13 cellular contexts compared by ENCODE assay signal in the genomic region with DNA sequence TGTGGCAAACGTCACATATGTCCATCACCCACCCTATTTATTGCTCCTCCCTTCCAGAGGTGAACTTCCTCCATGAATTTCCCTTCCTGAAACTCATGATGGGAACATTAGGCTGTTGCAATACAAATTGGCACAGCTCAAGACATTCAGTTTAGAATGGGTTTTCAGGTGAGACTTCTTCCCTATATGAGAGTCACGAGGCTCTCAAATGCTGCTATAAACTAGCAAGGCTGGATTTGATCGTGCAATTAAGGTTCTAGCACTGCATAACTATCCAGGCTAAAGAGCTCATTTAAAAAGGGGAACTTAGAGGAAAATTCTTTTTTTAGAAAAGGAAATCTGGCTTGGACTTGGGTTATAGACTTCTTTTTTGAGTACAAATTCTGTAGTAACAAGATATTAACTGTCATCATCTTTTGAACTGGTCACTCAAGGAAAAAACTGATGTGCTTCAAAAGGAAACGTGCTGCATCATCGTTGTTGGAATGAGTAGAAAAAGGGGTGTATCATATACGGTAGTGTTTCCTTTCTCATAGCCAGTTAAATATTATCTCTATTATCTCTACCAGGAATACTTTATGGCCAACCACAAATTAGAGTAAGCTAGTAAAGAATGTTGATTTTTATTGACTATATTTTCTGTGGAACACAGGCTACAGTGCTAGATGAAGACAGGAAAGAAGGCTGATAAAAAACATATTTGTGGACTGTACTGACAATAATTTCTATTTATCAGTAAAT. TPM values are rescaled to one million over a fixed set of nuclear protein-coding genes. Genes with fewer than 3 reads are reported as not detected.
DNase-seq lines count a peak whose midpoint lies in the region; ATAC-seq and TF ChIP-seq lines count a peak whose summit lies in the region.
"Not testable (repeated sequence)": the region's sequence is repeated elsewhere in the genome, so short reads cannot be mapped to it uniquely, and the experiment has no call there.
"Had no signal": no experiment of that assay in that cellular context is flagged by ENCODE, and none has a peak within 500 bp of the region (broad histone marks: within the 10 kb centered on the region; RNA-seq: fewer than 3 reads in every experiment).

No MANE protein-coding gene starts in this region.

- H3K27ac Mint-ChIP-seq in Calu3 (ENCODE audit: unreplicated experiment), result peak overlapping the region; percentile 88
- peak overlapping the region; percentile 26 for H3K27ac Mint-ChIP-seq in stimulated activated effector memory CD8-positive, alpha-beta T cell treated with anti-CD3 and anti-CD28 coated beads, Interleukin-12 subunit alpha, Interleukin-12 subunit beta, amount 100 ng/mL, for 72 hours

- peak; percentile 89 for ATAC-seq in left colon
- ATAC-seq in stimulated activated effector memory CD8-positive, alpha-beta T cell treated with anti-CD3 and anti-CD28 coated beads, Interleukin-12 subunit alpha, Interleukin-12 subunit beta, amount 100 ng/mL, for 72 hours, result not testable (repeated sequence)

- peaks cover 13% of the 10 kb centered on the region for H3K4me1 Mint-ChIP-seq in Calu3 (ENCODE audit: low read depth, unreplicated experiment)
- not testable (repeated sequence) for H3K4me1 Mint-ChIP-seq in stimulated activated effector memory CD8-positive, alpha-beta T cell treated with anti-CD3 and anti-CD28 coated beads, Interleukin-12 subunit alpha, Interleukin-12 subunit beta, amount 100 ng/mL, for 72 hours

- H3K27me3 Mint-ChIP-seq in Calu3 (ENCODE audit: unreplicated experiment), result not testable (repeated sequence)

- CTCF ChIA-PET in Calu3 (lab: Charles Lee), result interaction anchor here (0.8 to 1.0 kb wide), 2 partner anchors 12 to 46 kb away, joined by 3 read pairs; no protein-coding TSS in a partner anchor

- H3K4me1 ChIP-seq in Karpas-422 (ENCODE audit: low read length), result peaks cover 25% of the 10 kb centered on the region

- not testable (repeated sequence) for H3K9me2 ChIP-seq in Karpas-422 (replicated peaks; ENCODE audit: insufficient read depth, low read length)

- H3K36me3 Mint-ChIP-seq in Calu3 (ENCODE audit: insufficient read depth, unreplicated experiment), result peaks cover 10% of the 10 kb centered on the region
- H3K36me3 Mint-ChIP-seq in stimulated activated effector memory CD8-positive, alpha-beta T cell treated with anti-CD3 and anti-CD28 coated beads, Interleukin-12 subunit alpha, Interleukin-12 subunit beta, amount 100 ng/mL, for 72 hours, result peaks cover 78% of the 10 kb centered on the region

- not testable (repeated sequence) for H3K9me3 Mint-ChIP-seq in Calu3 (ENCODE audit: low read depth, unreplicated experiment); stimulated activated effector memory CD8-positive, alpha-beta T cell treated with anti-CD3 and anti-CD28 coated beads, Interleukin-12 subunit alpha, Interleukin-12 subunit beta, amount 100 ng/mL, for 72 hours

- H3K4me2 ChIP-seq in Karpas-422 (ENCODE audit: low read depth, low read length, poor library complexity, severe bottlenecking), result peak overlapping the region; percentile 84

- not testable (repeated sequence) for H3K27me3 ChIP-seq in Karpas-422 (ENCODE audit: low read length)

- TSS peak; percentile 26 for BruUV-seq in Calu3 (replicated peaks; lab: Mats Ljungman, UMichigan)

- H3K79me2 ChIP-seq in Karpas-422 (ENCODE audit: low read length), result not testable (repeated sequence)

- not testable (repeated sequence) for H4K20me1 ChIP-seq in Karpas-422 (ENCODE audit: insufficient read depth, low read depth, low read length)

- not testable (repeated sequence) for H3K4me3 Mint-ChIP-seq in Calu3 (ENCODE audit: low read depth, unreplicated experiment); stimulated activated effector memory CD8-positive, alpha-beta T cell treated with anti-CD3 and anti-CD28 coated beads, Interleukin-12 subunit alpha, Interleukin-12 subunit beta, amount 100 ng/mL, for 72 hours

- peak overlapping the region; percentile 53 for H3K4me3 ChIP-seq in Karpas-422 (ENCODE audit: low read length)

- H3K27ac ChIP-seq in Karpas-422 (ENCODE audit: low read length), result peak overlapping the region; percentile 84

- peak overlapping the region; percentile 57 for H3K9ac ChIP-seq in Karpas-422 (ENCODE audit: low read length)

- H2AFZ ChIP-seq in Karpas-422 (ENCODE audit: low read length), result peak overlapping the region; percentile 44; the same call in 1 of the 2 replicates

- intact Hi-C loops in Calu3 (cut with micrococcal nuclease; ENCODE audit: unreplicated experiment), result loop anchor here (5.0 kb wide), 1 partner anchor 35 kb away; no protein-coding TSS in a partner anchor
- intact Hi-C loops in left colon (cut with DNase I, micrococcal nuclease), result not testable (repeated sequence)

- DNase-seq in A172 (ENCODE audit: low spot score), result peak; percentile 75
- DNase-seq in Calu3, result peak; percentile 12
- DNase-seq in Karpas-422; left colon; stimulated activated effector memory CD8-positive, alpha-beta T cell treated with anti-CD3 and anti-CD28 coated beads, Interleukin-12 subunit alpha, Interleukin-12 subunit beta, amount 100 ng/mL, for 72 hours (ENCODE audit: low spot score in 2 of 2): not testable (repeated sequence)
- peak; percentile 8 for DNase-seq in RPMI7951 (ENCODE audit: low read depth)
- DNase-seq in amniotic stem cell (lab: John Stamatoyannopoulos, UW), result peak; percentile 8
- peak; percentile 34 for DNase-seq in dermis blood vessel endothelial cell

- H3K9me3 ChIP-seq in Karpas-422 (ENCODE audit: low read length), result not testable (repeated sequence)

- not testable (repeated sequence) for TF ChIP-seq CTCF in Calu3 (IDR thresholded peaks at IDR 0.05; ENCODE audit: unreplicated experiment)

- peaks cover 15% of the 10 kb centered on the region; the same call in 1 of the 2 replicates for H3K36me3 ChIP-seq in Karpas-422 (ENCODE audit: insufficient read depth, low read length)

RNA-seq across cellular contexts. Expression of gene CA4, which starts 37.4 kb away (rescaled TPM):
- 0.17 TPM in 1 of 2 replicates, not detected in the other for total RNA-seq in A172 (2014; rRNA removed; shearing (Covaris generic))
- total RNA-seq in Calu3 (2022) (0.78 and 1.1 TPM in 2 replicates), dermis blood vessel endothelial cell (3.2 and 4.0 TPM in 2 replicates), left colon (100 to 1,000 TPM; 394 to 509 TPM)
- total RNA-seq in Karpas-422 (2014; rRNA removed; shearing (Covaris generic); ENCODE audit: low replicate concordance), result not detected in 2 replicates
- not detected in 2 replicates for total RNA-seq in RPMI7951 (2014; rRNA removed; shearing (Covaris generic))
- total RNA-seq: CD4-positive, CD25-positive, alpha-beta regulatory T cell; MCF 10A; mononuclear cell; SJCRH30; T-helper 17 cell had no signal

Comparison
In these comparisons a context has a peak if more than half of its experiments do, and no peak if none do; other contexts are left out.
1. RNA of gene CA4, which starts 37.4 kb away (total RNA-seq): 394 to 509 TPM in left colon; 3.2 to 4.0 TPM in dermis blood vessel endothelial cell, 0.78 to 1.1 TPM in Calu3, 0.17 TPM in A172, not detected in Karpas-422 and not detected in RPMI7951; every median in the first group is over 10 times any median in the second.